In the genomic region with DNA sequence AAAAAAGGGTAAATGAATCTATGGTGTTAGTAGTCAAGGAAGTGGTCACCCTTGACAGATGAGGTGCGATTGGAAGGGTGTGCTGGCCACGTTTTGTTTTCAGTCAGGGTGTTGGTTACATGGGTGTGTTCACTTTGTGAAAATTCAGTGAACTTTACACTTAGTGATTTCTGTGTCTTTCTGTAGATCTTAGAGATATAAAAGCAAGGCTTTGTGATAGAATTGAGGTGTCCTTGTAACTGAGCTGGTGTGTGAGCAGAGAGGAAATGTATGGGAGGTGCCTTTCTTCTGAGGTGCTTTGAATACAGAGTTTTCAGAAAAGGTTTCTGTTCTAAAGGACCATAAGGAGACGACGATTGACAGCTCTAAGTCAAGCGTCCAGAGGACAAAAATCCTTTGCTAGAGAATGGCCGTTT, we compare ENCODE assay signal across 1 cellular context.
TF ChIP-seq lines count a peak whose summit lies in the region.

No MANE protein-coding gene starts in this region.

TF ChIP-seq in WTC11, 78 proteins besides CTCF, POLR2A, EP300 and RAD21 (continued from another document):
- TF ChIP-seq JUN (CRISPR knock-in tag; IDR thresholded peaks at IDR 0.05) (no peak), MYBL2 (CRISPR knock-in tag; IDR thresholded peaks at IDR 0.05) (no peak), ZBTB21 (CRISPR knock-in tag; IDR thresholded peaks at IDR 0.05; ENCODE audit: borderline replicate concordance) (no peak), ELF4 (CRISPR knock-in tag; IDR thresholded peaks at IDR 0.05; ENCODE audit: low read depth) (no peak), SMAD3 (CRISPR knock-in tag; IDR thresholded peaks at IDR 0.05; ENCODE audit: borderline replicate concordance) (no peak), CBFB (CRISPR knock-in tag; IDR thresholded peaks at IDR 0.05; ENCODE audit: low read depth) (no peak), NFE2L1 (CRISPR knock-in tag; IDR thresholded peaks at IDR 0.05) (no peak)
- TF ChIP-seq, protein P1, sequence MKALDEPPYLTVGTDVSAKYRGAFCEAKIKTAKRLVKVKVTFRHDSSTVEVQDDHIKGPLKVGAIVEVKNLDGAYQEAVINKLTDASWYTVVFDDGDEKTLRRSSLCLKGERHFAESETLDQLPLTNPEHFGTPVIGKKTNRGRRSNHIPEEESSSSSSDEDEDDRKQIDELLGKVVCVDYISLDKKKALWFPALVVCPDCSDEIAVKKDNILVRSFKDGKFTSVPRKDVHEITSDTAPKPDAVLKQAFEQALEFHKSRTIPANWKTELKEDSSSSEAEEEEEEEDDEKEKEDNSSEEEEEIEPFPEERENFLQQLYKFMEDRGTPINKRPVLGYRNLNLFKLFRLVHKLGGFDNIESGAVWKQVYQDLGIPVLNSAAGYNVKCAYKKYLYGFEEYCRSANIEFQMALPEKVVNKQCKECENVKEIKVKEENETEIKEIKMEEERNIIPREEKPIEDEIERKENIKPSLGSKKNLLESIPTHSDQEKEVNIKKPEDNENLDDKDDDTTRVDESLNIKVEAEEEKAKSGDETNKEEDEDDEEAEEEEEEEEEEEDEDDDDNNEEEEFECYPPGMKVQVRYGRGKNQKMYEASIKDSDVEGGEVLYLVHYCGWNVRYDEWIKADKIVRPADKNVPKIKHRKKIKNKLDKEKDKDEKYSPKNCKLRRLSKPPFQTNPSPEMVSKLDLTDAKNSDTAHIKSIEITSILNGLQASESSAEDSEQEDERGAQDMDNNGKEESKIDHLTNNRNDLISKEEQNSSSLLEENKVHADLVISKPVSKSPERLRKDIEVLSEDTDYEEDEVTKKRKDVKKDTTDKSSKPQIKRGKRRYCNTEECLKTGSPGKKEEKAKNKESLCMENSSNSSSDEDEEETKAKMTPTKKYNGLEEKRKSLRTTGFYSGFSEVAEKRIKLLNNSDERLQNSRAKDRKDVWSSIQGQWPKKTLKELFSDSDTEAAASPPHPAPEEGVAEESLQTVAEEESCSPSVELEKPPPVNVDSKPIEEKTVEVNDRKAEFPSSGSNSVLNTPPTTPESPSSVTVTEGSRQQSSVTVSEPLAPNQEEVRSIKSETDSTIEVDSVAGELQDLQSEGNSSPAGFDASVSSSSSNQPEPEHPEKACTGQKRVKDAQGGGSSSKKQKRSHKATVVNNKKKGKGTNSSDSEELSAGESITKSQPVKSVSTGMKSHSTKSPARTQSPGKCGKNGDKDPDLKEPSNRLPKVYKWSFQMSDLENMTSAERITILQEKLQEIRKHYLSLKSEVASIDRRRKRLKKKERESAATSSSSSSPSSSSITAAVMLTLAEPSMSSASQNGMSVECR (CRISPR knock-in tag; IDR thresholded peaks at IDR 0.05; ENCODE audit: borderline replicate concordance), result no peak
TF ChIP-seq in WTC11: peak in this region for 0.
